ENCODE assay signal across 9 cellular contexts in the genomic region with DNA sequence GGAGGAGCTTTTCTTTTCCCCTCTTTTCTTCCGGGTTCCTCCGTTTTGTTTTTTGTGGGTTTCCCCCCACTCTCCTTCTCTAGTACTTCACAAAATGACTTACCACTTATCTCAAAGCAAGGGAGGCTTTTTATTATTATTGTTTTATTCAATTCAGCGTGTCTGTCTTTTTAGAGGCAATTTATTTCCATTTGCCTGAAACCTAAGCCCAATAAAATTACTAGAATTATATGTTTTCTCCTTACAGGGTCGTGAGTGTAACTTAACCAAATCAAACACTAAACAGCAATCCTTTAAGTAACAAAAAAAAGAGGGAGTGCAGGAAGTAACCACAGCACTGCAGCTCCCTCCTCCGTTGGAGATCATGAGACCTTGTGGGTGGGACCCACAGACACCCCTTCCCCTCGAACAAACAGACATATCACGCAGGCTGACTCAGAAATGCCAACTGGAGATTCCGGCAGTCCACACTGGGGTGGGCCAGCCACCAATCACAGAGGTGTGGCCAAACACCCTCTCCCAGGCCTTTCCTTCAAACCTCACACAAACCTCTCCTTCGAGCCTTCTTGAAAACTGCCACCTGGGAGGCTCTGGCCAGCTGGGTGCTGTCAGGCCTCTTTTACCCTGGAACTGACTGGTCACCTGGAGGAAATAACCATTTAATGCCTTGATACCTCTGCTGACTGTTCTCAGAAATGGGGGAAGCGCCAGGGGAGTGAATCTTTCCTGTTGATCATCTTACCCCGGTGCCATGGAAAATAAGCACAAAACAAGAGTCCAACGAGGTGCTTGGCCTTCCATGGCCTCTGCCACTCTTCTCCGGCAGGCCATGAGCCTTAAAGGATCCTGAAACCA.
DNase-seq lines count a peak whose midpoint lies in the region; ATAC-seq and TF ChIP-seq lines count a peak whose summit lies in the region.
"Had no signal": no experiment of that assay in that cellular context is flagged by ENCODE, and none has a peak within 500 bp of the region (broad histone marks: within the 10 kb centered on the region; RNA-seq: fewer than 3 reads in every experiment).

No MANE protein-coding gene starts in this region.

- DNase-seq in activated CD8-positive, alpha-beta memory T cell treated with anti-CD3 and anti-CD28 coated beads, Interleukin-2, amount 10 ng/mL, durations not matched to agents 7 days and 5 days: no peak
- no peak for DNase-seq in activated CD8-positive, alpha-beta memory T cell treated with anti-CD3 and anti-CD28 coated beads for 24 hours
- DNase-seq in activated naive CD8-positive, alpha-beta T cell treated with anti-CD3 and anti-CD28 coated beads, Interleukin-2, amount 50 U/mL, for 24 hours: no peak
- DNase-seq in lower leg skin (ENCODE audit: low spot score in 2 of 2) (no peak), iPS-NIHi11 (ENCODE audit: low spot score) (no peak), iPS-NIHi7 (ENCODE audit: extremely low spot score) (no peak)
- no peak for DNase-seq in activated CD4-positive, CD25-positive, alpha-beta regulatory T cell treated with anti-CD3 and anti-CD28 coated beads, Interleukin-2, amount 50 U/mL, for 72 hours
- DNase-seq: NCI-H510A had no signal

- peaks cover 0 to 27% (median 18%) of the 10 kb centered on the region in 5 donors for H3K4me1 ChIP-seq in subcutaneous abdominal adipose tissue (ENCODE audit: control insufficient read depth in 5 of 5, insufficient read depth in 5 of 5, low read length in 5 of 5)

- no peaks in the 10 kb centered on the region for H3K36me3 Mint-ChIP-seq in activated CD8-positive, alpha-beta memory T cell treated with anti-CD3 and anti-CD28 coated beads, Interleukin-2, amount 10 ng/mL, durations not matched to agents 7 days and 5 days
- no peaks in the 10 kb centered on the region for H3K36me3 Mint-ChIP-seq in activated naive CD8-positive, alpha-beta T cell treated with anti-CD3 and anti-CD28 coated beads, Interleukin-2, amount 50 U/mL, for 24 hours (ENCODE audit: low read depth)

- no peak overlapping the region for H3K27ac ChIP-seq in subcutaneous abdominal adipose tissue (ENCODE audit: low read depth, low read length)

- no peak for ATAC-seq in activated CD8-positive, alpha-beta memory T cell treated with anti-CD3 and anti-CD28 coated beads, Interleukin-2, amount 10 ng/mL, durations not matched to agents 7 days and 5 days
- ATAC-seq in activated naive CD8-positive, alpha-beta T cell treated with anti-CD3 and anti-CD28 coated beads, Interleukin-2, amount 50 U/mL, for 24 hours: peak; percentile 18

- no peak overlapping the region for H3K9ac ChIP-seq in subcutaneous abdominal adipose tissue (ENCODE audit: low read length in 5 of 5)

- H3K4me3 ChIP-seq in lower leg skin (ENCODE audit: low read depth, poor library complexity, severe bottlenecking) (peak overlapping the region; percentile 38), subcutaneous abdominal adipose tissue (ENCODE audit: low read depth in 1 of 5, low read length in 5 of 5) (peak overlapping the region; percentile 59 to 75 (median 68))

- peak overlapping the region; percentile 24 for H3K4me3 Mint-ChIP-seq in activated CD8-positive, alpha-beta memory T cell treated with anti-CD3 and anti-CD28 coated beads, Interleukin-2, amount 10 ng/mL, durations not matched to agents 7 days and 5 days
- H3K4me3 Mint-ChIP-seq in activated naive CD8-positive, alpha-beta T cell treated with anti-CD3 and anti-CD28 coated beads, Interleukin-2, amount 50 U/mL, for 24 hours: peak overlapping the region; percentile 52

- peaks cover 71% of the 10 kb centered on the region for H3K27me3 Mint-ChIP-seq in activated CD8-positive, alpha-beta memory T cell treated with anti-CD3 and anti-CD28 coated beads, Interleukin-2, amount 10 ng/mL, durations not matched to agents 7 days and 5 days
- H3K27me3 Mint-ChIP-seq in activated naive CD8-positive, alpha-beta T cell treated with anti-CD3 and anti-CD28 coated beads, Interleukin-2, amount 50 U/mL, for 24 hours: peaks cover 54% of the 10 kb centered on the region

- intact Hi-C loops in lower leg skin (cut with DNase I; ENCODE audit: low total_unique reads): loop anchor here (10.0 kb wide), 1 partner anchor 63 kb away; no protein-coding TSS in a partner anchor

- 48 to 52% methylated on average over 13 of the region's 13 CpGs for WGBS in lower leg skin, 2 donors

- H3K27me3 ChIP-seq in subcutaneous abdominal adipose tissue (ENCODE audit: control insufficient read depth in 5 of 5, insufficient read depth in 4 of 5, low read length in 5 of 5): peaks cover 0 to 8% (median 6%) of the 10 kb centered on the region in 5 donors

- no peaks in the 10 kb centered on the region for H3K36me3 ChIP-seq in subcutaneous abdominal adipose tissue (ENCODE audit: control insufficient read depth in 5 of 5, insufficient read depth in 5 of 5, low read length in 5 of 5)

- no peaks in the 10 kb centered on the region for H3K9me3 Mint-ChIP-seq in activated CD8-positive, alpha-beta memory T cell treated with anti-CD3 and anti-CD28 coated beads, Interleukin-2, amount 10 ng/mL, durations not matched to agents 7 days and 5 days (ENCODE audit: low read depth)
- H3K9me3 Mint-ChIP-seq in activated naive CD8-positive, alpha-beta T cell treated with anti-CD3 and anti-CD28 coated beads, Interleukin-2, amount 50 U/mL, for 24 hours: no peaks in the 10 kb centered on the region

- no peak overlapping the region for H3K27ac Mint-ChIP-seq in activated CD8-positive, alpha-beta memory T cell treated with anti-CD3 and anti-CD28 coated beads, Interleukin-2, amount 10 ng/mL, durations not matched to agents 7 days and 5 days
- H3K27ac Mint-ChIP-seq in activated naive CD8-positive, alpha-beta T cell treated with anti-CD3 and anti-CD28 coated beads, Interleukin-2, amount 50 U/mL, for 24 hours: no peak overlapping the region

- no peak for TF ChIP-seq POLR2A in lower leg skin (IDR thresholded peaks at IDR 0.05)

- H3K9me3 ChIP-seq in subcutaneous abdominal adipose tissue (ENCODE audit: control insufficient read depth in 5 of 5, low read length in 5 of 5): no peaks in the 10 kb centered on the region

- H3K4me1 Mint-ChIP-seq in activated CD8-positive, alpha-beta memory T cell treated with anti-CD3 and anti-CD28 coated beads, Interleukin-2, amount 10 ng/mL, durations not matched to agents 7 days and 5 days: peaks cover 27% of the 10 kb centered on the region
- peaks cover 10% of the 10 kb centered on the region for H3K4me1 Mint-ChIP-seq in activated naive CD8-positive, alpha-beta T cell treated with anti-CD3 and anti-CD28 coated beads, Interleukin-2, amount 50 U/mL, for 24 hours

- CTCF ChIA-PET in activated CD8-positive, alpha-beta memory T cell treated with anti-CD3 and anti-CD28 coated beads, Interleukin-2, amount 10 ng/mL, durations not matched to agents 7 days and 5 days (lab: Charles Lee): no interaction called here

- TF ChIP-seq CTCF in lower leg skin (IDR thresholded peaks at IDR 0.05): no peak
